In the genomic region with DNA sequence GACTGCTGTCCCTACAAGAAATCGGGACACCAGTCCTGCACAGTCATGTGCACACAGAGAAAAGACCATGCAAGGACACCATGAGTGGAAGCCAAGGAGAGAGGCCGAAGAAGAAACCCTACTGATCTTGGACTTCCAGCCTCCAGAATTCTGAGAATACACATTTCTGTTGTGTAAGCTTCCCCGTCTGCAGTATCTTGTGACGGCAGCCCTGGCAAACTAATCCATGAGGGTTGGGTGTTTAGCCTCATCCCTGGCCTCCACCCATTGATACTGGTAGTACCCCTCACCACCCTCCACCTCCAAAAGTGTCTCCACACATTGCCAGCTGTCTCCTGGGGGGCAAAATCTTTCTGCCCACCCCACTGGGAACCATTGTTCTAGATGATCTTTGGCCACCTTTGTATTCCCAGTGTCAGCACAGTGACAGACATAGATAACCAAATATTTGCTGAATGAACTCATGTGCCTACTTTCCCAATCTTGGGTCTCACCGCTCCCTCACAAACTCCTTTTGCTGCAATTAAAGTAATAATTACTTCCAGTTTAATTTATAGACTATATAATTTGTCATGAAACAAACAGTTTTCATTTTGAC, we compare ENCODE assay signal across 1 cellular context.
TF ChIP-seq lines count a peak whose summit lies in the region.

No MANE protein-coding gene starts in this region.

TF ChIP-seq in HepG2, 621 proteins besides CTCF, POLR2A, EP300 and RAD21 (continued from another document and continues in another):
- TF ChIP-seq, protein P1, sequence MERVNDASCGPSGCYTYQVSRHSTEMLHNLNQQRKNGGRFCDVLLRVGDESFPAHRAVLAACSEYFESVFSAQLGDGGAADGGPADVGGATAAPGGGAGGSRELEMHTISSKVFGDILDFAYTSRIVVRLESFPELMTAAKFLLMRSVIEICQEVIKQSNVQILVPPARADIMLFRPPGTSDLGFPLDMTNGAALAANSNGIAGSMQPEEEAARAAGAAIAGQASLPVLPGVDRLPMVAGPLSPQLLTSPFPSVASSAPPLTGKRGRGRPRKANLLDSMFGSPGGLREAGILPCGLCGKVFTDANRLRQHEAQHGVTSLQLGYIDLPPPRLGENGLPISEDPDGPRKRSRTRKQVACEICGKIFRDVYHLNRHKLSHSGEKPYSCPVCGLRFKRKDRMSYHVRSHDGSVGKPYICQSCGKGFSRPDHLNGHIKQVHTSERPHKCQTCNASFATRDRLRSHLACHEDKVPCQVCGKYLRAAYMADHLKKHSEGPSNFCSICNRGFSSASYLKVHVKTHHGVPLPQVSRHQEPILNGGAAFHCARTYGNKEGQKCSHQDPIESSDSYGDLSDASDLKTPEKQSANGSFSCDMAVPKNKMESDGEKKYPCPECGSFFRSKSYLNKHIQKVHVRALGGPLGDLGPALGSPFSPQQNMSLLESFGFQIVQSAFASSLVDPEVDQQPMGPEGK (CRISPR knock-in tag; IDR thresholded peaks at IDR 0.05): peak; percentile 100
- TF ChIP-seq RARA (CRISPR knock-in tag; IDR thresholded peaks at IDR 0.05) (0 out of 2 replicates have a peak, but pooled peaks have one; percentile 22), BHLHE40 (IDR thresholded peaks at IDR 0.05; ENCODE audit: low read length) (0 out of 2 replicates have a peak, but pooled peaks have one; percentile 18), POGZ (CRISPR knock-in tag; IDR thresholded peaks at IDR 0.05) (peak; percentile 35; the same call in 1 of the 2 replicates), CREM (IDR thresholded peaks at IDR 0.05) (0 out of 2 replicates have a peak, but pooled peaks have one; percentile 25), CREM (CRISPR knock-in tag; IDR thresholded peaks at IDR 0.05) (no peak), ZBTB7B (CRISPR knock-in tag; IDR thresholded peaks at IDR 0.05) (peak; percentile 80; the same call in 1 of the 2 replicates), SOX5 (CRISPR knock-in tag; IDR thresholded peaks at IDR 0.05; ENCODE audit: borderline replicate concordance) (peak; percentile 99), SOX13 (IDR thresholded peaks at IDR 0.05) (peak; percentile 98), SOX13 (CRISPR knock-in tag; conservative IDR thresholded peaks at IDR 0.05 in 1 of 2, IDR thresholded peaks at IDR 0.05 in 1 of 2) (peak in 1 of 2 experiments; percentile 99; a peak in 2 of 4 replicates), ZNF260 (CRISPR knock-in tag; IDR thresholded peaks at IDR 0.05; ENCODE audit: borderline replicate concordance, low read depth) (no peak), HNF4A (CRISPR knock-in tag; IDR thresholded peaks at IDR 0.05) (peak; percentile 89), GFI1 (CRISPR knock-in tag; IDR thresholded peaks at IDR 0.05; ENCODE audit: borderline replicate concordance) (0 out of 2 replicates have a peak, but pooled peaks have one; percentile 22), JUN (CRISPR knock-in tag; IDR thresholded peaks at IDR 0.05) (peak; percentile 73), ZNF644 (CRISPR knock-in tag; IDR thresholded peaks at IDR 0.05; ENCODE audit: low read depth) (0 out of 2 replicates have a peak, but pooled peaks have one; percentile 31), TBX2 (CRISPR knock-in tag; IDR thresholded peaks at IDR 0.05; ENCODE audit: borderline replicate concordance) (peak; percentile 55; the same call in 1 of the 2 replicates), GATAD2A (CRISPR knock-in tag; IDR thresholded peaks at IDR 0.05) (peak; percentile 79), LCORL (IDR thresholded peaks at IDR 0.05) (no peak), LCORL (CRISPR knock-in tag; IDR thresholded peaks at IDR 0.05) (0 out of 2 replicates have a peak, but pooled peaks have one; percentile 33), ZMYM4 (CRISPR knock-in tag; IDR thresholded peaks at IDR 0.05) (peak; percentile 58; the same call in 1 of the 2 replicates)
- TF ChIP-seq, protein P2, sequence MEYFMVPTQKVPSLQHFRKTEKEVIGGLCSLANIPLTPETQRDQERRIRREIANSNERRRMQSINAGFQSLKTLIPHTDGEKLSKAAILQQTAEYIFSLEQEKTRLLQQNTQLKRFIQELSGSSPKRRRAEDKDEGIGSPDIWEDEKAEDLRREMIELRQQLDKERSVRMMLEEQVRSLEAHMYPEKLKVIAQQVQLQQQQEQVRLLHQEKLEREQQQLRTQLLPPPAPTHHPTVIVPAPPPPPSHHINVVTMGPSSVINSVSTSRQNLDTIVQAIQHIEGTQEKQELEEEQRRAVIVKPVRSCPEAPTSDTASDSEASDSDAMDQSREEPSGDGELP (IDR thresholded peaks at IDR 0.05; ENCODE audit: borderline replicate concordance, low read depth): peak; percentile 67; the same call in 1 of the 2 replicates
- TF ChIP-seq, protein P3, sequence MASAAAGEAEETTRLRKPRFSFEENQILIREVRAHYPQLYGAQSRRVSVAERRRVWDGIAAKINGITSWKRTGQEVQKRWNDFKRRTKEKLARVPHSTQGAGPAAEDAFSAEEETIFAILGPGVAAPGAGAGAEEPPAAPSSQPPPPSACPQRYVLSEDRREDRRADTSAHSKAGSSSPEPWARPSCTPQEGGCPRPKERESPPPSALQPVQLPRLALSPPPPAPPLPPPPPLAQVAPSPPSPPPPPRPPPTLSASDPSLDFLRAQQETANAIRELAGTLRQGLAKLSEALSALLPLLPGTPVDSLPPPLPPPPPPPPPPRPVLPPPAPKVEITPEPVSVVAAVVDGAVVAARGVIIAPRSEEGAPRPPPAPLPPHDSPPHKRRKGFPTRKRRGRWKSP (CRISPR knock-in tag; IDR thresholded peaks at IDR 0.05): no peak
- TF ChIP-seq, protein P4, sequence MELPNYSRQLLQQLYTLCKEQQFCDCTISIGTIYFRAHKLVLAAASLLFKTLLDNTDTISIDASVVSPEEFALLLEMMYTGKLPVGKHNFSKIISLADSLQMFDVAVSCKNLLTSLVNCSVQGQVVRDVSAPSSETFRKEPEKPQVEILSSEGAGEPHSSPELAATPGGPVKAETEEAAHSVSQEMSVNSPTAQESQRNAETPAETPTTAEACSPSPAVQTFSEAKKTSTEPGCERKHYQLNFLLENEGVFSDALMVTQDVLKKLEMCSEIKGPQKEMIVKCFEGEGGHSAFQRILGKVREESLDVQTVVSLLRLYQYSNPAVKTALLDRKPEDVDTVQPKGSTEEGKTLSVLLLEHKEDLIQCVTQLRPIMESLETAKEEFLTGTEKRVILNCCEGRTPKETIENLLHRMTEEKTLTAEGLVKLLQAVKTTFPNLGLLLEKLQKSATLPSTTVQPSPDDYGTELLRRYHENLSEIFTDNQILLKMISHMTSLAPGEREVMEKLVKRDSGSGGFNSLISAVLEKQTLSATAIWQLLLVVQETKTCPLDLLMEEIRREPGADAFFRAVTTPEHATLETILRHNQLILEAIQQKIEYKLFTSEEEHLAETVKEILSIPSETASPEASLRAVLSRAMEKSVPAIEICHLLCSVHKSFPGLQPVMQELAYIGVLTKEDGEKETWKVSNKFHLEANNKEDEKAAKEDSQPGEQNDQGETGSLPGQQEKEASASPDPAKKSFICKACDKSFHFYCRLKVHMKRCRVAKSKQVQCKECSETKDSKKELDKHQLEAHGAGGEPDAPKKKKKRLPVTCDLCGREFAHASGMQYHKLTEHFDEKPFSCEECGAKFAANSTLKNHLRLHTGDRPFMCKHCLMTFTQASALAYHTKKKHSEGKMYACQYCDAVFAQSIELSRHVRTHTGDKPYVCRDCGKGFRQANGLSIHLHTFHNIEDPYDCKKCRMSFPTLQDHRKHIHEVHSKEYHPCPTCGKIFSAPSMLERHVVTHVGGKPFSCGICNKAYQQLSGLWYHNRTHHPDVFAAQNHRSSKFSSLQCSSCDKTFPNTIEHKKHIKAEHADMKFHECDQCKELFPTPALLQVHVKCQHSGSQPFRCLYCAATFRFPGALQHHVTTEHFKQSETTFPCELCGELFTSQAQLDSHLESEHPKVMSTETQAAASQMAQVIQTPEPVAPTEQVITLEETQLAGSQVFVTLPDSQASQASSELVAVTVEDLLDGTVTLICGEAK (IDR thresholded peaks at IDR 0.05): no peak
- TF ChIP-seq, protein P4 (CRISPR knock-in tag; IDR thresholded peaks at IDR 0.05): no peak
- TF ChIP-seq, protein P5, sequence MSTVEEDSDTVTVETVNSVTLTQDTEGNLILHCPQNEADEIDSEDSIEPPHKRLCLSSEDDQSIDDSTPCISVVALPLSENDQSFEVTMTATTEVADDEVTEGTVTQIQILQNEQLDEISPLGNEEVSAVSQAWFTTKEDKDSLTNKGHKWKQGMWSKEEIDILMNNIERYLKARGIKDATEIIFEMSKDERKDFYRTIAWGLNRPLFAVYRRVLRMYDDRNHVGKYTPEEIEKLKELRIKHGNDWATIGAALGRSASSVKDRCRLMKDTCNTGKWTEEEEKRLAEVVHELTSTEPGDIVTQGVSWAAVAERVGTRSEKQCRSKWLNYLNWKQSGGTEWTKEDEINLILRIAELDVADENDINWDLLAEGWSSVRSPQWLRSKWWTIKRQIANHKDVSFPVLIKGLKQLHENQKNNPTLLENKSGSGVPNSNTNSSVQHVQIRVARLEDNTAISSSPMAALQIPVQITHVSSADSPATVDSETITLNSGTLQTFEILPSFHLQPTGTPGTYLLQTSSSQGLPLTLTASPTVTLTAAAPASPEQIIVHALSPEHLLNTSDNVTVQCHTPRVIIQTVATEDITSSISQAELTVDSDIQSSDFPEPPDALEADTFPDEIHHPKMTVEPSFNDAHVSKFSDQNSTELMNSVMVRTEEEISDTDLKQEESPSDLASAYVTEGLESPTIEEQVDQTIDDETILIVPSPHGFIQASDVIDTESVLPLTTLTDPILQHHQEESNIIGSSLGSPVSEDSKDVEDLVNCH (CRISPR knock-in tag; IDR thresholded peaks at IDR 0.05): no peak
- TF ChIP-seq, protein P6, sequence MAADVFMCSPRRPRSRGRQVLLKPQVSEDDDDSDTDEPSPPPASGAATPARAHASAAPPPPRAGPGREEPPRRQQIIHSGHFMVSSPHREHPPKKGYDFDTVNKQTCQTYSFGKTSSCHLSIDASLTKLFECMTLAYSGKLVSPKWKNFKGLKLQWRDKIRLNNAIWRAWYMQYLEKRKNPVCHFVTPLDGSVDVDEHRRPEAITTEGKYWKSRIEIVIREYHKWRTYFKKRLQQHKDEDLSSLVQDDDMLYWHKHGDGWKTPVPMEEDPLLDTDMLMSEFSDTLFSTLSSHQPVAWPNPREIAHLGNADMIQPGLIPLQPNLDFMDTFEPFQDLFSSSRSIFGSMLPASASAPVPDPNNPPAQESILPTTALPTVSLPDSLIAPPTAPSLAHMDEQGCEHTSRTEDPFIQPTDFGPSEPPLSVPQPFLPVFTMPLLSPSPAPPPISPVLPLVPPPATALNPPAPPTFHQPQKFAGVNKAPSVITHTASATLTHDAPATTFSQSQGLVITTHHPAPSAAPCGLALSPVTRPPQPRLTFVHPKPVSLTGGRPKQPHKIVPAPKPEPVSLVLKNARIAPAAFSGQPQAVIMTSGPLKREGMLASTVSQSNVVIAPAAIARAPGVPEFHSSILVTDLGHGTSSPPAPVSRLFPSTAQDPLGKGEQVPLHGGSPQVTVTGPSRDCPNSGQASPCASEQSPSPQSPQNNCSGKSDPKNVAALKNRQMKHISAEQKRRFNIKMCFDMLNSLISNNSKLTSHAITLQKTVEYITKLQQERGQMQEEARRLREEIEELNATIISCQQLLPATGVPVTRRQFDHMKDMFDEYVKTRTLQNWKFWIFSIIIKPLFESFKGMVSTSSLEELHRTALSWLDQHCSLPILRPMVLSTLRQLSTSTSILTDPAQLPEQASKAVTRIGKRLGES (CRISPR knock-in tag; IDR thresholded peaks at IDR 0.05; ENCODE audit: borderline replicate concordance): no peak
- TF ChIP-seq, protein P7, sequence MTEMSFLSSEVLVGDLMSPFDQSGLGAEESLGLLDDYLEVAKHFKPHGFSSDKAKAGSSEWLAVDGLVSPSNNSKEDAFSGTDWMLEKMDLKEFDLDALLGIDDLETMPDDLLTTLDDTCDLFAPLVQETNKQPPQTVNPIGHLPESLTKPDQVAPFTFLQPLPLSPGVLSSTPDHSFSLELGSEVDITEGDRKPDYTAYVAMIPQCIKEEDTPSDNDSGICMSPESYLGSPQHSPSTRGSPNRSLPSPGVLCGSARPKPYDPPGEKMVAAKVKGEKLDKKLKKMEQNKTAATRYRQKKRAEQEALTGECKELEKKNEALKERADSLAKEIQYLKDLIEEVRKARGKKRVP (CRISPR knock-in tag; IDR thresholded peaks at IDR 0.05): 0 out of 4 replicates have a peak, but pooled peaks of 1 of the 2 experiments have one; percentile 16
- TF ChIP-seq, protein P8, sequence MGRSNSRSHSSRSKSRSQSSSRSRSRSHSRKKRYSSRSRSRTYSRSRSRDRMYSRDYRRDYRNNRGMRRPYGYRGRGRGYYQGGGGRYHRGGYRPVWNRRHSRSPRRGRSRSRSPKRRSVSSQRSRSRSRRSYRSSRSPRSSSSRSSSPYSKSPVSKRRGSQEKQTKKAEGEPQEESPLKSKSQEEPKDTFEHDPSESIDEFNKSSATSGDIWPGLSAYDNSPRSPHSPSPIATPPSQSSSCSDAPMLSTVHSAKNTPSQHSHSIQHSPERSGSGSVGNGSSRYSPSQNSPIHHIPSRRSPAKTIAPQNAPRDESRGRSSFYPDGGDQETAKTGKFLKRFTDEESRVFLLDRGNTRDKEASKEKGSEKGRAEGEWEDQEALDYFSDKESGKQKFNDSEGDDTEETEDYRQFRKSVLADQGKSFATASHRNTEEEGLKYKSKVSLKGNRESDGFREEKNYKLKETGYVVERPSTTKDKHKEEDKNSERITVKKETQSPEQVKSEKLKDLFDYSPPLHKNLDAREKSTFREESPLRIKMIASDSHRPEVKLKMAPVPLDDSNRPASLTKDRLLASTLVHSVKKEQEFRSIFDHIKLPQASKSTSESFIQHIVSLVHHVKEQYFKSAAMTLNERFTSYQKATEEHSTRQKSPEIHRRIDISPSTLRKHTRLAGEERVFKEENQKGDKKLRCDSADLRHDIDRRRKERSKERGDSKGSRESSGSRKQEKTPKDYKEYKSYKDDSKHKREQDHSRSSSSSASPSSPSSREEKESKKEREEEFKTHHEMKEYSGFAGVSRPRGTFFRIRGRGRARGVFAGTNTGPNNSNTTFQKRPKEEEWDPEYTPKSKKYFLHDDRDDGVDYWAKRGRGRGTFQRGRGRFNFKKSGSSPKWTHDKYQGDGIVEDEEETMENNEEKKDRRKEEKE (IDR thresholded peaks at IDR 0.05): no peak
